ENCODE assay signal across 23 cellular contexts in genomic region chr5:112284561-112284960, GRCh38.
"Had no signal": no experiment of that assay in that cellular context is flagged by ENCODE, and none has a peak within 500 bp of the region (broad histone marks: within the 10 kb centered on the region; RNA-seq: fewer than 3 reads in every experiment).

No MANE protein-coding gene starts in this region.

- H3K27me3 Mint-ChIP-seq: natural killer cell treated with Interleukin-12 subunit alpha and Interleukin-12 subunit beta and Interleukin-15 and Interleukin-18, amount 100 ng/mL, for 72 hours had no signal

- H3K9ac ChIP-seq: parathyroid adenoma had no signal

- DNase-seq: cortex of kidney; dorsolateral prefrontal cortex; effector CD8-positive, alpha-beta T cell; heart right ventricle; hypothalamus; kidney glomerular epithelial cell; lower lobe of right lung; midbrain; retina; sigmoid colon; stimulated activated CD4-positive, alpha-beta T cell treated with anti-CD3 and anti-CD28 coated beads, Interleukin-2, amount 100 ng/mL, for 24 hours; stimulated activated CD4-positive, alpha-beta T cell treated with anti-CD3 and anti-CD28 coated beads, Interleukin-4, amount 100 ng/mL, for 4 hours; stimulated activated naive CD4-positive, alpha-beta T cell; stomach; substantia nigra; transverse colon had no signal

- H3K4me1 Mint-ChIP-seq: memory B cell had no signal

- H3K4me1 ChIP-seq: lower lobe of right lung, prostate gland, sigmoid colon, stomach, transverse colon had no signal

- H2AFZ ChIP-seq: parathyroid adenoma had no signal

- H3K36me3 Mint-ChIP-seq: memory B cell; natural killer cell treated with Interleukin-12 subunit alpha and Interleukin-12 subunit beta and Interleukin-15 and Interleukin-18, amount 100 ng/mL, for 72 hours had no signal

- H3K4me3 Mint-ChIP-seq: memory B cell; natural killer cell treated with Interleukin-12 subunit alpha and Interleukin-12 subunit beta and Interleukin-15 and Interleukin-18, amount 100 ng/mL, for 72 hours had no signal

- H3K9me3 Mint-ChIP-seq: memory B cell; natural killer cell treated with Interleukin-12 subunit alpha and Interleukin-12 subunit beta and Interleukin-15 and Interleukin-18, amount 100 ng/mL, for 72 hours had no signal

- H3K9me3 ChIP-seq: heart right ventricle, lower lobe of right lung, prostate gland, sigmoid colon, stomach, thoracic aorta, transverse colon had no signal

- H3K27ac ChIP-seq: dorsolateral prefrontal cortex, heart right ventricle, lower lobe of right lung, parathyroid adenoma, prostate gland, sigmoid colon, skin epidermis, stomach, thoracic aorta, transverse colon had no signal

- H3K27me3 ChIP-seq: dorsolateral prefrontal cortex, heart right ventricle, sigmoid colon, stomach, transverse colon had no signal

- H3K36me3 ChIP-seq: heart right ventricle, lower lobe of right lung, prostate gland, sigmoid colon, stomach, thoracic aorta, transverse colon had no signal

- ATAC-seq: esophagus mucosa; lower lobe of right lung; natural killer cell treated with Interleukin-12 subunit alpha and Interleukin-12 subunit beta and Interleukin-15 and Interleukin-18, amount 100 ng/mL, for 72 hours had no signal

- H3K4me3 ChIP-seq: dorsolateral prefrontal cortex, heart right ventricle, lower lobe of right lung, prostate gland, sigmoid colon, skin epidermis, stomach, thoracic aorta, transverse colon had no signal

- H3K27ac Mint-ChIP-seq: memory B cell; natural killer cell treated with Interleukin-12 subunit alpha and Interleukin-12 subunit beta and Interleukin-15 and Interleukin-18, amount 100 ng/mL, for 72 hours had no signal
